21 cellular contexts compared by ENCODE assay signal in genomic region chr1:111802984-111803383, GRCh38.
"Had no signal": no experiment of that assay in that cellular context is flagged by ENCODE, and none has a peak within 500 bp of the region (broad histone marks: within the 10 kb centered on the region; RNA-seq: fewer than 3 reads in every experiment).

No MANE protein-coding gene starts in this region.

- ATAC-seq: left lobe of liver; lower lobe of right lung; mucosa of descending colon; naive thymus-derived CD4-positive, alpha-beta T cell; natural killer cell treated with Interleukin-12 subunit alpha and Interleukin-12 subunit beta and Interleukin-15 and Interleukin-18, amount 100 ng/mL, for 72 hours; pancreas; sciatic nerve; stimulated activated effector memory CD8-positive, alpha-beta T cell treated with anti-CD3 and anti-CD28 coated beads, Interleukin-12 subunit alpha, Interleukin-12 subunit beta, amount 100 ng/mL, for 72 hours; stimulated activated naive CD8-positive, alpha-beta T cell treated with anti-CD3 and anti-CD28 coated beads, Interleukin-15, amount 100 ng/mL, for 72 hours had no signal

- H3K9me3 ChIP-seq: heart left ventricle, lower lobe of right lung, mucosa of descending colon, pancreas, psoas muscle, tibial nerve, uterus had no signal

- H2AFZ ChIP-seq: hepatocyte had no signal

- H3K27ac ChIP-seq: hepatocyte, lower lobe of right lung, pancreas, psoas muscle, skin epidermis, tibial nerve, uterus had no signal

- H3K27me3 ChIP-seq: heart left ventricle, hepatocyte, pancreas, tibial nerve, uterus had no signal

- H3K4me1 ChIP-seq: lower lobe of right lung, pancreas, tibial nerve, uterus had no signal

- H3K36me3 ChIP-seq: heart left ventricle, lower lobe of right lung, pancreas, tibial nerve, uterus had no signal

- DNase-seq: glutamatergic neuron; heart left ventricle; islet precursor cell; lower lobe of right lung; mammary epithelial cell; midbrain; mucosa of descending colon; naive thymus-derived CD4-positive, alpha-beta T cell; pancreas; psoas muscle; stimulated activated CD4-positive, alpha-beta T cell treated with anti-CD3 and anti-CD28 coated beads, Interleukin-4, amount 100 ng/mL, for 24 hours; stimulated activated naive CD4-positive, alpha-beta T cell treated with Interleukin-2 at 50 U/mL for 16 hours; stimulated activated naive CD8-positive, alpha-beta T cell treated with anti-CD3 and anti-CD28 coated beads, Interleukin-15, amount 100 ng/mL, for 72 hours; uterus had no signal

- H3K4me2 ChIP-seq: hepatocyte had no signal

- H3K4me3 ChIP-seq: heart left ventricle, hepatocyte, lower lobe of right lung, mucosa of descending colon, pancreas, psoas muscle, skin epidermis, tibial nerve, uterus had no signal
